In genomic region chr2:226581661-226582060, GRCh38 we compare ENCODE assay signal across 16 cellular contexts.
DNase-seq lines count a peak whose midpoint lies in the region; ATAC-seq, FAIRE-seq and TF ChIP-seq lines count a peak whose summit lies in the region.
"Had no signal": no experiment of that assay in that cellular context is flagged by ENCODE, and none has a peak within 500 bp of the region (broad histone marks: within the 10 kb centered on the region; RNA-seq: fewer than 3 reads in every experiment).

No MANE protein-coding gene starts in this region.

- TF ChIP-seq POLR2A in HepG2 (IDR thresholded peaks at IDR 0.05; ENCODE audit: insufficient read depth in 1 of 2, low read depth in 2 of 2, low read length in 2 of 2): no peak
- no peak for TF ChIP-seq POLR2A in right lobe of liver (IDR thresholded peaks at IDR 0.05)

- H3K9me3 ChIP-seq in HepG2 (ENCODE audit: low read length) (no peaks in the 10 kb centered on the region), right lobe of liver (no peaks in the 10 kb centered on the region), Panc1 (ENCODE audit: control insufficient read depth, insufficient read depth, low read depth, low read length) (no peaks in the 10 kb centered on the region)

- no peak for FAIRE-seq in HepG2 (lab: Jason Lieb, UNC)
- FAIRE-seq: A204.1 had no signal

- ATAC-seq in HepG2: no peak
- ATAC-seq in right lobe of liver: no peak
- no peak for ATAC-seq in Panc1

- TF ChIP-seq RAD21 in HepG2 (CRISPR knock-in tag; IDR thresholded peaks at IDR 0.05): no peak

- TF ChIP-seq CTCF in HepG2 (CRISPR knock-in tag; IDR thresholded peaks at IDR 0.05) (no peak), right lobe of liver (IDR thresholded peaks at IDR 0.05) (no peak), Panc1 (IDR thresholded peaks at IDR 0.05) (no peak), foreskin fibroblast (IDR thresholded peaks at IDR 0.05; ENCODE audit: low read depth, low read length) (no peak)

- peak overlapping the region; percentile 42 for H2AFZ ChIP-seq in HepG2 (ENCODE audit: low read length)

- H3K79me2 ChIP-seq in HepG2 (ENCODE audit: insufficient read depth, low read length): no peaks in the 10 kb centered on the region

- CTCF ChIA-PET in HepG2 (lab: Yijun Ruan, JAX; ENCODE audit: low intra/inter-chr PET ratio, low total read pairs) (no interaction called here), Panc1 (lab: Charles Lee) (no interaction called here)

- 97% methylated on average over 4 of the region's 4 CpGs for WGBS in HepG2 (ENCODE audit: low lambda C conversion rate)
- 68% methylated on average over 4 of the region's 4 CpGs for WGBS in right lobe of liver (ENCODE audit: insufficient coverage, low coverage, low lambda C conversion rate, missing lambda C conversion rate)

- H3K36me3 ChIP-seq in HepG2 (replicated peaks in 1 of 2; ENCODE audit: control insufficient read depth in 1 of 2, insufficient read depth in 2 of 2, low read length in 2 of 2): no peaks in the 10 kb centered on the region
- no peaks in the 10 kb centered on the region for H3K36me3 ChIP-seq in right lobe of liver
- no peaks in the 10 kb centered on the region for H3K36me3 ChIP-seq in Panc1 (ENCODE audit: control insufficient read depth, insufficient read depth, low read length)

- H4K20me1 ChIP-seq in HepG2 (ENCODE audit: insufficient read depth, low read length): no peaks in the 10 kb centered on the region

- in situ Hi-C loops in HepG2 (cut with HindIII; ENCODE audit: extremely low pct_ligation_motif_present, low pct_unique_long_range_greater_than_20kb): no loop called here
- in situ Hi-C loops in Panc1 (cut with HindIII; ENCODE audit: low pct_unique_long_range_greater_than_20kb, low sequenced_read_pairs): no loop called here

- H3K27ac ChIP-seq in HepG2 (ENCODE audit: extremely low read length, insufficient read depth, low read length) (peak overlapping the region; percentile 23), right lobe of liver (no peak overlapping the region), Panc1 (ENCODE audit: low read length) (peak overlapping the region; percentile 3; the same call in 1 of the 2 replicates)
- H3K27ac ChIP-seq: RWPE1 had no signal

- intact Hi-C loops in HepG2 (cut with micrococcal nuclease; ENCODE audit: unreplicated experiment): loop anchor here (2.0 to 5.0 kb wide), 3 partner anchors 23 to 221 kb away; no protein-coding TSS in a partner anchor
- intact Hi-C loops in right lobe of liver (cut with DNase I): no loop called here
- intact Hi-C loops in Panc1 (cut with micrococcal nuclease; ENCODE audit: unreplicated experiment): no loop called here

- no peak for DNase-seq in HepG2 (ENCODE audit: low spot score)
- no peak for DNase-seq in right lobe of liver
- DNase-seq in Panc1 (ENCODE audit: low read depth, low spot score): no peak
- DNase-seq in foreskin fibroblast: peak; percentile 33 to 59
- DNase-seq in NCI-H187 (lab: John Stamatoyannopoulos, UW): no peak
- DNase-seq in NCI-H1105 treated with DMSO at 0.1 percent for 48 hours (lab: John Stamatoyannopoulos, UW): no peak
- no peak for DNase-seq in GOT3 (lab: John Stamatoyannopoulos, UW)
- no peak for DNase-seq in activated naive CD4-positive, alpha-beta T cell treated with anti-CD3 and anti-CD28 coated beads, Interleukin-2, amount 50 U/mL, for 16 hours
- DNase-seq: CD4-positive, CD25-positive, alpha-beta regulatory T cell; DMS79; H9; NCI-H1417 treated with DMSO at 0.1 percent for 48 hours; NCI-H2029 treated with DMSO at 0.1 percent for 48 hours; NCI-H524 had no signal

- no peak for TF ChIP-seq EP300 in HepG2 (IDR thresholded peaks at IDR 0.05; ENCODE audit: low read depth in 2 of 2, low read length in 2 of 2)
- no peak for TF ChIP-seq EP300 in HepG2 (CRISPR knock-in tag; IDR thresholded peaks at IDR 0.05; ENCODE audit: borderline replicate concordance)

- no peak overlapping the region for H3K9ac ChIP-seq in HepG2 (ENCODE audit: insufficient read depth, low read depth, low read length)

- H3K4me3 ChIP-seq in HepG2 (replicated peaks in 1 of 3; ENCODE audit: insufficient read depth in 1 of 3, low read depth in 2 of 3, low read length in 3 of 3) (no peak overlapping the region), right lobe of liver (no peak overlapping the region), Panc1 (ENCODE audit: low read depth in 2 of 2, low read length in 2 of 2) (no peak overlapping the region), foreskin fibroblast (ENCODE audit: low read depth in 1 of 2, low read length in 2 of 2) (no peak overlapping the region)

- no peaks in the 10 kb centered on the region for H3K27me3 ChIP-seq in HepG2 (ENCODE audit: control insufficient read depth in 1 of 2, insufficient read depth in 2 of 2, low read length in 2 of 2)
- no peaks in the 10 kb centered on the region for H3K27me3 ChIP-seq in right lobe of liver
- no peaks in the 10 kb centered on the region for H3K27me3 ChIP-seq in Panc1 (ENCODE audit: control insufficient read depth, insufficient read depth, low read length)

- H3K4me2 ChIP-seq in HepG2 (ENCODE audit: low read depth, low read length): no peak overlapping the region

- BruUV-seq in HepG2 (replicated peaks; lab: Mats Ljungman, UMichigan) (no TSS peak), Panc1 (replicated peaks; lab: Mats Ljungman, UMichigan) (no TSS peak)

- H3K4me1 ChIP-seq in HepG2 (ENCODE audit: insufficient read depth, low read length): peaks cover 68% of the 10 kb centered on the region
- H3K4me1 ChIP-seq in right lobe of liver: peaks cover 0 to 27% (median 0%) of the 10 kb centered on the region in 4 donors
- peaks cover 6% of the 10 kb centered on the region; the same call in 1 of the 2 replicates for H3K4me1 ChIP-seq in Panc1 (ENCODE audit: control insufficient read depth, insufficient read depth, low read length)

- POLR2A ChIA-PET in HepG2 (lab: Yijun Ruan, JAX): interaction anchor here (1.0 to 1.2 kb wide), 3 partner anchors 37 to 550 kb away, joined by 4 to 5 read pairs (median 5); no protein-coding TSS in a partner anchor
- POLR2A ChIA-PET in Panc1 (lab: Charles Lee): no interaction called here

TF ChIP-seq in HepG2, 621 proteins besides CTCF, POLR2A, EP300 and RAD21:
- TF ChIP-seq ATF4 (CRISPR knock-in tag; IDR thresholded peaks at IDR 0.05) (no peak), ZFP91 (CRISPR knock-in tag; IDR thresholded peaks at IDR 0.05; ENCODE audit: borderline replicate concordance) (no peak), STAT6 (CRISPR knock-in tag; IDR thresholded peaks at IDR 0.05; ENCODE audit: borderline replicate concordance) (no peak), STAG1 (CRISPR knock-in tag; IDR thresholded peaks at IDR 0.05) (no peak), HMG20A (CRISPR knock-in tag; IDR thresholded peaks at IDR 0.05; ENCODE audit: borderline replicate concordance) (peak; percentile 10; the same call in 1 of the 2 replicates), ZNF775 (CRISPR knock-in tag; IDR thresholded peaks at IDR 0.05; ENCODE audit: borderline replicate concordance) (no peak)
- TF ChIP-seq, protein P1, sequence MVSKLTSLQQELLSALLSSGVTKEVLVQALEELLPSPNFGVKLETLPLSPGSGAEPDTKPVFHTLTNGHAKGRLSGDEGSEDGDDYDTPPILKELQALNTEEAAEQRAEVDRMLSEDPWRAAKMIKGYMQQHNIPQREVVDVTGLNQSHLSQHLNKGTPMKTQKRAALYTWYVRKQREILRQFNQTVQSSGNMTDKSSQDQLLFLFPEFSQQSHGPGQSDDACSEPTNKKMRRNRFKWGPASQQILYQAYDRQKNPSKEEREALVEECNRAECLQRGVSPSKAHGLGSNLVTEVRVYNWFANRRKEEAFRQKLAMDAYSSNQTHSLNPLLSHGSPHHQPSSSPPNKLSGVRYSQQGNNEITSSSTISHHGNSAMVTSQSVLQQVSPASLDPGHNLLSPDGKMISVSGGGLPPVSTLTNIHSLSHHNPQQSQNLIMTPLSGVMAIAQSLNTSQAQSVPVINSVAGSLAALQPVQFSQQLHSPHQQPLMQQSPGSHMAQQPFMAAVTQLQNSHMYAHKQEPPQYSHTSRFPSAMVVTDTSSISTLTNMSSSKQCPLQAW (CRISPR knock-in tag; IDR thresholded peaks at IDR 0.05): no peak

Comparison
In these comparisons a context has a peak if more than half of its experiments do, and no peak if none do; other contexts are left out.
1. H3K27ac ChIP-seq: peak in HepG2 (single experiment) and Panc1 (single experiment); none in right lobe of liver (0 of 3).
2. DNase-seq: peak in foreskin fibroblast (2 of 2); none in HepG2 (single experiment), right lobe of liver (0 of 3), Panc1 (single experiment), NCI-H187 (0 of 2), NCI-H1105 treated with DMSO at 0.1 percent for 48 hours (single experiment), GOT3 (single experiment) and activated naive CD4-positive, alpha-beta T cell treated with anti-CD3 and anti-CD28 coated beads, Interleukin-2, amount 50 U/mL, for 16 hours (single experiment).